Comparison of ENCODE assay signal across 15 cellular contexts in genomic region chr9:121455527-121456239, GRCh38. TPM values are rescaled to one million over a fixed set of nuclear protein-coding genes. Genes with fewer than 3 reads are reported as not detected.
DNase-seq lines count a peak whose midpoint lies in the region; FAIRE-seq and TF ChIP-seq lines count a peak whose summit lies in the region.
"Had no signal": no experiment of that assay in that cellular context is flagged by ENCODE, and none has a peak within 500 bp of the region (broad histone marks: within the 10 kb centered on the region; RNA-seq: fewer than 3 reads in every experiment).

No MANE protein-coding gene starts in this region.

- peaks cover 22% of the 10 kb centered on the region for H3K27me3 Mint-ChIP-seq in activated T-helper 2 cell treated with anti-CD3 and anti-CD28 coated beads, Interferon-gamma antibody, Interleukin-2, Interleukin-4, amounts not matched to agents 10 μg/mL and 5 μg/mL and 100 μg/mL, durations not matched to agents 14 hours and 24 hours and 36 hours (ENCODE audit: low read depth)

- no peak for TF ChIP-seq EP300 in sigmoid colon (IDR thresholded peaks at IDR 0.05)

- WGBS in sigmoid colon, 2 donors = 71 to 86% methylated on average over 8 of the region's 8 CpGs

- peak overlapping the region; percentile 66 for H3K27ac Mint-ChIP-seq in activated T-helper 2 cell treated with anti-CD3 and anti-CD28 coated beads, Interferon-gamma antibody, Interleukin-2, Interleukin-4, amounts not matched to agents 10 μg/mL and 5 μg/mL and 100 μg/mL, durations not matched to agents 14 hours and 24 hours and 36 hours
- H3K27ac Mint-ChIP-seq: IgD-negative memory B cell, mesothelial cell of epicardium, T-cell, type B pancreatic cell had no signal

- intact Hi-C loops in activated T-helper 2 cell treated with anti-CD3 and anti-CD28 coated beads, Interferon-gamma antibody, Interleukin-2, Interleukin-4, amounts not matched to agents 10 μg/mL and 5 μg/mL and 100 μg/mL, durations not matched to agents 14 hours and 24 hours and 36 hours (cut with micrococcal nuclease) = no loop called here
- intact Hi-C loops in sigmoid colon (cut with DNase I) = no loop called here

- no peak for TF ChIP-seq CTCF in NB4 (IDR thresholded peaks at IDR 0.05; ENCODE audit: low read depth, low read length)
- TF ChIP-seq CTCF in D721Med (IDR thresholded peaks at IDR 0.05; ENCODE audit: insufficient read depth, missing control alignments) = no peak
- no peak for TF ChIP-seq CTCF in sigmoid colon (IDR thresholded peaks at IDR 0.05)

- peak; percentile 36 for DNase-seq in activated gamma-delta T cell treated with Interleukin-2 at 50 U/mL for 16 hours
- DNase-seq in activated gamma-delta T cell (lab: John Stamatoyannopoulos, UW) = no peak
- peak; percentile 69 for DNase-seq in NB4 (ENCODE audit: low read depth)
- peak; percentile 36 for DNase-seq in activated T-helper 2 cell treated with anti-CD3 and anti-CD28 coated beads, Interferon-gamma antibody, Interleukin-2, Interleukin-4, amounts not matched to agents 10 μg/mL and 5 μg/mL and 100 μg/mL, durations not matched to agents 14 hours and 24 hours and 36 hours (ENCODE audit: low spot score)
- DNase-seq in stimulated activated CD8-positive, alpha-beta memory T cell treated with anti-CD3 and anti-CD28 coated beads, Interleukin-7, amount 100 ng/mL, for 4 hours (ENCODE audit: low read depth in 2 of 2) = peak; percentile 5 to 9
- DNase-seq in dedifferentiated amniotic fluid mesenchymal stem cell (ENCODE audit: extremely low spot score) = no peak
- DNase-seq in D721Med (ENCODE audit: insufficient read length, low spot score) = no peak
- no peak for DNase-seq in sigmoid colon

- H3K9me3 ChIP-seq in sigmoid colon = no peaks in the 10 kb centered on the region
- H3K9me3 ChIP-seq: prostate gland had no signal

- H3K27ac ChIP-seq in sigmoid colon = no peak overlapping the region
- H3K27ac ChIP-seq: prostate gland had no signal

- peaks cover 31% of the 10 kb centered on the region for H3K4me1 Mint-ChIP-seq in activated T-helper 2 cell treated with anti-CD3 and anti-CD28 coated beads, Interferon-gamma antibody, Interleukin-2, Interleukin-4, amounts not matched to agents 10 μg/mL and 5 μg/mL and 100 μg/mL, durations not matched to agents 14 hours and 24 hours and 36 hours (ENCODE audit: low read depth)
- H3K4me1 Mint-ChIP-seq: IgD-negative memory B cell, mesothelial cell of epicardium had no signal

- H3K4me3 ChIP-seq in NB4 (ENCODE audit: low read depth, low read length) (no peak overlapping the region), sigmoid colon (no peak overlapping the region)
- H3K4me3 ChIP-seq: prostate gland had no signal

- H3K27me3 ChIP-seq in sigmoid colon = peaks cover 0 to 68% (median 12%) of the 10 kb centered on the region in 3 donors

- peak overlapping the region; percentile 33 for H3K4me3 Mint-ChIP-seq in activated T-helper 2 cell treated with anti-CD3 and anti-CD28 coated beads, Interferon-gamma antibody, Interleukin-2, Interleukin-4, amounts not matched to agents 10 μg/mL and 5 μg/mL and 100 μg/mL, durations not matched to agents 14 hours and 24 hours and 36 hours (ENCODE audit: low read depth)
- H3K4me3 Mint-ChIP-seq: IgD-negative memory B cell, mesothelial cell of epicardium, T-cell, type B pancreatic cell had no signal

- FAIRE-seq in D721Med (lab: Jason Lieb, UNC) = no peak
- FAIRE-seq: GM18507 had no signal

- no peaks in the 10 kb centered on the region for H3K36me3 ChIP-seq in sigmoid colon
- H3K36me3 ChIP-seq: prostate gland had no signal

- no peaks in the 10 kb centered on the region for H3K36me3 Mint-ChIP-seq in activated T-helper 2 cell treated with anti-CD3 and anti-CD28 coated beads, Interferon-gamma antibody, Interleukin-2, Interleukin-4, amounts not matched to agents 10 μg/mL and 5 μg/mL and 100 μg/mL, durations not matched to agents 14 hours and 24 hours and 36 hours (ENCODE audit: low read depth)
- H3K36me3 Mint-ChIP-seq: IgD-negative memory B cell, mesothelial cell of epicardium, T-cell, type B pancreatic cell had no signal

- TF ChIP-seq POLR2A in NB4 (IDR thresholded peaks at IDR 0.05; ENCODE audit: extremely low read depth, insufficient read length) (no peak), sigmoid colon (IDR thresholded peaks at IDR 0.05) (no peak)

- H3K9me3 Mint-ChIP-seq in activated T-helper 2 cell treated with anti-CD3 and anti-CD28 coated beads, Interferon-gamma antibody, Interleukin-2, Interleukin-4, amounts not matched to agents 10 μg/mL and 5 μg/mL and 100 μg/mL, durations not matched to agents 14 hours and 24 hours and 36 hours = no peaks in the 10 kb centered on the region
- H3K9me3 Mint-ChIP-seq: IgD-negative memory B cell, mesothelial cell of epicardium, T-cell, type B pancreatic cell had no signal

- H3K4me1 ChIP-seq in sigmoid colon = peaks cover 0 to 4% (median 3%) of the 10 kb centered on the region in 4 donors

RNA-seq across cellular contexts. Expression of gene GGTA1, which starts 44.0 kb away (rescaled TPM):
- not detected in 2 replicates for total RNA-seq in activated T-helper 2 cell treated with anti-CD3 and anti-CD28 coated beads, Interferon-gamma antibody, Interleukin-2, Interleukin-4, amounts not matched to agents 10 μg/mL and 5 μg/mL and 100 μg/mL, durations not matched to agents 14 hours and 24 hours and 36 hours
- total RNA-seq in sigmoid colon = 10 to 100 TPM in 2 of 4 donors, 1 to 10 TPM in 2; 5.5 to 12.8 (median 8.7) TPM
- 10 to 100 TPM in 1 of 3 donors, 1 to 10 TPM in 2; 3.6 to 18.0 (median 5.1) TPM for polyA plus RNA-seq in sigmoid colon
- total RNA-seq: fibroblast of lung, mesothelial cell of epicardium, T-cell had no signal
- polyA plus RNA-seq: fibroblast of lung, IgD-negative memory B cell had no signal

Comparison
In these comparisons a context has a peak if more than half of its experiments do, and no peak if none do; other contexts are left out.
1. DNase-seq: peak in activated gamma-delta T cell treated with Interleukin-2 at 50 U/mL for 16 hours (single experiment), NB4 (single experiment), activated T-helper 2 cell treated with anti-CD3 and anti-CD28 coated beads, Interferon-gamma antibody, Interleukin-2, Interleukin-4, amounts not matched to agents 10 μg/mL and 5 μg/mL and 100 μg/mL, durations not matched to agents 14 hours and 24 hours and 36 hours (single experiment) and stimulated activated CD8-positive, alpha-beta memory T cell treated with anti-CD3 and anti-CD28 coated beads, Interleukin-7, amount 100 ng/mL, for 4 hours (2 of 2); none in activated gamma-delta T cell (single experiment), dedifferentiated amniotic fluid mesenchymal stem cell (single experiment), D721Med (single experiment) and sigmoid colon (single experiment).